Comparison of ENCODE assay signal across 1 cellular context in the genomic region with DNA sequence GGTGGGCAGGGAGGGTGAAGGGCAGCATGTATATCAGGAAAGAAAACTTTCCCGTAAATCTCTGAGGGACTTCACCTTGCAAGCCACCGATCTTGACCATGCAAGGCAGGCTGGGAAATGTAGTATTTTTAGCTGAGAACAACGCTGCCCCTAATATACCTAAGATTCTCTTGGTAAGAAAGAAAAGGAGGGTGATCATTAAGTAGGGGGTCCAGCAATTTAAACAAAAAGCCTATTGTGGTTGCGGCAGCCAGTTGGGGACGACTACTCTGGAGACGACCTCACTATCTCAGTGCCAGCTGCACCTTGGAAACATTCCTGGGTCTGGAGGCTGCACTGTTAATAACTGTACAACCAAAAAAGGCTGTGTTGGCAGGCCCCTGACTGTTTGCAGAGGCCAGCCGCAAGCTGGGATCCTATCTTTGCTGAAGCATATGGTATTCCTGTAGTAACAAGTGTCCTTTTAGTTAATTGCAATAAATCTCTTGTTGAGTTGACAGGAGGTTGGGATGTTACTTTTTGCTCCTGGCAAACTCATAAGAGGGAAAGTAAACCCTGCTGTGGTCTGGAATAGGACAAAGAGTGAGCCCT.
A peak's percentile ranks its signal among the peaks of the same experiment; 100 is the strongest.
TF ChIP-seq lines count a peak whose summit lies in the region.

No MANE protein-coding gene starts in this region.

TF ChIP-seq in H1, 55 proteins besides CTCF, POLR2A, EP300 and RAD21:
- no peak for TF ChIP-seq FOSL1 (IDR thresholded peaks at IDR 0.05; ENCODE audit: insufficient read depth, low read depth, low read length)
- no peak for TF ChIP-seq SAP30 (IDR thresholded peaks at IDR 0.05; ENCODE audit: insufficient read depth, insufficient replicate concordance, low read length)
- no peak for TF ChIP-seq BCL11A (IDR thresholded peaks at IDR 0.05; ENCODE audit: low read depth in 2 of 2, low read length in 2 of 2)
- TF ChIP-seq SIX5 (IDR thresholded peaks at IDR 0.05; ENCODE audit: low read depth, low read length) = peak; percentile 58
- TF ChIP-seq SUZ12 (IDR thresholded peaks at IDR 0.05; ENCODE audit: low read length) = no peak
